ENCODE assay signal across 21 cellular contexts in the genomic region with DNA sequence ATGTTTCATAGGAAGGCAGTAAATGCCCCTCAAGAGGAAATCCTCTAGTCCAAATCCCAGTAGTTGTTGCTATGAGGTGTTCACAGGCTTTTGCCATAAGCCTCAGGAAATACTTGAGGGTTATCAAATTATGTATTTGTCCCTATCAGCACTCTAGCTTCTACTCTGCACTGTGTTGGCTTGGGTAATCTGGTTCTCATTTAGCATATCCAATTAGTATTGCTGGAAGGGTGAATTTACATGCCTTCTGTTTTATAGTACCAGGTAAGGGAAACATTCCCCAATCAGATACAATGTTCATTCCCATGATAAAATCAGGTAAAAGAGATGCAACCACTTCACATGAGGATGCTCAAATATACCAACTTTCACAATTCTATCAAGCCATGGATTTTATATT.
DNase-seq lines count a peak whose midpoint lies in the region; ATAC-seq, FAIRE-seq and TF ChIP-seq lines count a peak whose summit lies in the region.
"Had no signal": no experiment of that assay in that cellular context is flagged by ENCODE, and none has a peak within 500 bp of the region (broad histone marks: within the 10 kb centered on the region; RNA-seq: fewer than 3 reads in every experiment).

No MANE protein-coding gene starts in this region.

- FAIRE-seq in GM12892 (lab: Jason Lieb, UNC) (peak; percentile 33), GM12878 (lab: Jason Lieb, UNC) (no peak), H54 (lab: Jason Lieb, UNC) (no peak)
- FAIRE-seq: A204.1, D721Med, G401.6 had no signal

- TF ChIP-seq EP300 in SK-N-SH (IDR thresholded peaks at IDR 0.05; ENCODE audit: borderline replicate concordance in 1 of 2, low read depth in 1 of 2, low read length in 1 of 2) (peak in 1 of 2 experiments; percentile 60; a peak in 1 of 4 replicates), GM12878 (IDR thresholded peaks at IDR 0.05; ENCODE audit: borderline replicate concordance in 1 of 2, control insufficient read depth in 1 of 2, low read depth in 2 of 2, low read length in 2 of 2) (no peak)

- in situ Hi-C loops in GM12878 (cut with MboI), result no loop called here

- H3K9ac ChIP-seq in SK-N-SH (no peak overlapping the region), GM12878 (ENCODE audit: control insufficient read depth, insufficient read depth, low read length) (no peak overlapping the region)
- H3K9ac ChIP-seq: BLaER1 had no signal

- H3K9me3 ChIP-seq in SK-N-SH, result no peaks in the 10 kb centered on the region
- peaks cover 12% of the 10 kb centered on the region; the same call in 2 of the 3 replicates for H3K9me3 ChIP-seq in GM12878 (replicated peaks; ENCODE audit: control insufficient read depth, insufficient read depth, low read length)
- H3K9me3 ChIP-seq: BE2C, Caco-2 had no signal

- RAD21 ChIA-PET in GM12878 (lab: Charles Lee; ENCODE audit: unreplicated experiment), result interaction anchor here (1.2 kb wide), 1 partner anchor 10 kb away, joined by 5 read pairs; no protein-coding TSS in a partner anchor

- POLR2A ChIA-PET in SK-N-SH (lab: Yijun Ruan, JAX), result no interaction called here
- POLR2A ChIA-PET in GM12878 (lab: Charles Lee), result no interaction called here

- CTCF ChIA-PET in SK-N-SH (lab: Yijun Ruan, JAX) (interaction anchor here (1.0 to 2.1 kb wide), 4 partner anchors 21 to 139 kb away, joined by 3 to 9 read pairs (median 4); no protein-coding TSS in a partner anchor), GM12878 (lab: Yijun Ruan, JAX) (interaction anchor here (0.8 to 4.7 kb wide), 3 partner anchors 9 to 27 kb away, joined by 3 to 31 read pairs (median 3); no protein-coding TSS in a partner anchor)

- H3K4me2 ChIP-seq in SK-N-SH (no peak overlapping the region), GM12878 (ENCODE audit: control insufficient read depth, insufficient read depth) (no peak overlapping the region)
- H3K4me2 ChIP-seq: BLaER1 had no signal

- H3K79me2 ChIP-seq in SK-N-SH (ENCODE audit: insufficient read depth) (no peaks in the 10 kb centered on the region), GM12878 (ENCODE audit: control insufficient read depth, insufficient read depth, low read length) (no peaks in the 10 kb centered on the region)

- TSS peak; percentile 84 for BruUV-seq in GM12878 (replicated peaks; lab: Mats Ljungman, UMichigan)

- H2AFZ ChIP-seq in SK-N-SH (ENCODE audit: low read depth) (no peak overlapping the region), GM12878 (ENCODE audit: control insufficient read depth, low read depth, low read length) (no peak overlapping the region)

- no peak for TF ChIP-seq POLR2A in GM12892 (IDR thresholded peaks at IDR 0.05; ENCODE audit: low read depth, low read length)
- TF ChIP-seq POLR2A in GM12878 (IDR thresholded peaks at IDR 0.05; ENCODE audit: low read depth, low read length), result no peak
- no peak for TF ChIP-seq POLR2A in H54 (IDR thresholded peaks at IDR 0.05; ENCODE audit: low read depth, low read length)

- H4K20me1 ChIP-seq in SK-N-SH (ENCODE audit: insufficient read depth) (no peaks in the 10 kb centered on the region), GM12878 (ENCODE audit: control insufficient read depth, insufficient read depth) (no peaks in the 10 kb centered on the region)
- H4K20me1 ChIP-seq: BLaER1 had no signal

- ATAC-seq in GM12878 (no peak), GM18519 (IDR thresholded peaks at IDR 0.05; ENCODE audit: low FRiP score, unreplicated experiment) (no peak)
- ATAC-seq: CD8-positive, alpha-beta T cell had no signal

- SMC1A ChIA-PET in GM12878 (lab: Charles Lee; ENCODE audit: uncharacterized antibody, unreplicated experiment), result interaction anchor here (1.0 kb wide), 2 partner anchors 10 to 134 kb away, joined by 3 read pairs; no protein-coding TSS in a partner anchor

- H3K4me3 ChIP-seq in GM12875 (ENCODE audit: low read depth, low read length) (peak overlapping the region; percentile 28), SK-N-SH (ENCODE audit: low read depth in 2 of 2, low read length in 1 of 2) (no peak overlapping the region), GM12878 (no peak overlapping the region)
- H3K4me3 ChIP-seq: BLaER1 had no signal

- H3K36me3 ChIP-seq in SK-N-SH (replicated peaks in 1 of 2; ENCODE audit: control insufficient read depth in 1 of 2, insufficient read depth in 2 of 2, low read length in 1 of 2), result no peaks in the 10 kb centered on the region
- no peaks in the 10 kb centered on the region for H3K36me3 ChIP-seq in GM12878 (ENCODE audit: control insufficient read depth in 2 of 2, insufficient read depth in 2 of 2, low read length in 1 of 2)
- H3K36me3 ChIP-seq: BE2C had no signal

- H3K4me1 ChIP-seq in SK-N-SH (ENCODE audit: control insufficient read depth in 1 of 2, insufficient read depth in 2 of 2, low read depth in 1 of 2, low read length in 1 of 2), result peaks cover 0 to 2% of the 10 kb centered on the region in 2 experiments; a peak in 1 of 4 replicates
- peaks cover 40% of the 10 kb centered on the region for H3K4me1 ChIP-seq in GM12878 (ENCODE audit: control insufficient read depth, insufficient read depth, low read length)
- H3K4me1 ChIP-seq: Caco-2 had no signal

- no peaks in the 10 kb centered on the region for H3K27me3 ChIP-seq in SK-N-SH (ENCODE audit: insufficient read depth)
- no peaks in the 10 kb centered on the region for H3K27me3 ChIP-seq in GM12878 (replicated peaks in 1 of 2; ENCODE audit: control insufficient read depth in 2 of 2, insufficient read depth in 2 of 2, low read length in 1 of 2)
- H3K27me3 ChIP-seq: BE2C, BLaER1 had no signal

- H3F3A ChIP-seq in SK-N-SH (replicated peaks; ENCODE audit: insufficient read depth), result no peaks in the 10 kb centered on the region

- intact Hi-C loops in GM12878 (cut with micrococcal nuclease; ENCODE audit: unreplicated experiment), result no loop called here

- TF ChIP-seq RAD21 in SK-N-SH (IDR thresholded peaks at IDR 0.05; ENCODE audit: low read length), result no peak
- TF ChIP-seq RAD21 in GM12878 (IDR thresholded peaks at IDR 0.05; ENCODE audit: insufficient read depth, low read depth, low read length), result no peak

- 0 out of 4 replicates have a peak overlapping the region, but pooled peaks of 1 of the 2 experiments have one; percentile 17 for H3K27ac ChIP-seq in SK-N-SH (ENCODE audit: low read depth in 2 of 2, low read length in 1 of 2)
- peak overlapping the region; percentile 46 for H3K27ac ChIP-seq in GM12878 (ENCODE audit: control insufficient read depth, insufficient read depth)
- H3K27ac ChIP-seq: 22Rv1, BLaER1 had no signal

- no peak for DNase-seq in GM12892 (ENCODE audit: insufficient read length)
- DNase-seq in SK-N-SH, result peak; percentile 9
- no peak for DNase-seq in GM12878 (ENCODE audit: low read depth, low spot score)
- DNase-seq in H54 (ENCODE audit: insufficient read length, low spot score), result no peak
- DNase-seq in NCI-H2171 treated with DMSO at 0.1 percent for 48 hours (lab: John Stamatoyannopoulos, UW), result no peak
- DNase-seq: ACHN; BE2C; C1 segment of cervical spinal cord; Caco-2; Calu3; CD4-positive, alpha-beta T cell; CD8-positive, alpha-beta T cell; DMS79 treated with DMSO at 0.1 percent for 48 hours; GF-D8 had no signal

- H3K9me2 ChIP-seq in SK-N-SH, result no peaks in the 10 kb centered on the region

- TF ChIP-seq CTCF in GM12875 (IDR thresholded peaks at IDR 0.05; ENCODE audit: borderline replicate concordance, insufficient read depth, low read depth, low read length) (no peak), SK-N-SH (IDR thresholded peaks at IDR 0.05) (no peak), GM12878 (IDR thresholded peaks at IDR 0.05 in 2 of 3, conservative IDR thresholded peaks at IDR 0.05 in 1 of 3; ENCODE audit: control insufficient read depth in 2 of 3, extremely low read depth in 1 of 3, insufficient read depth in 1 of 3, low read depth in 3 of 3, low read length in 3 of 3) (no peak)

TF ChIP-seq in SK-N-SH, 30 proteins besides CTCF, POLR2A, EP300 and RAD21:
- TF ChIP-seq JUND (IDR thresholded peaks at IDR 0.05) (no peak), RCOR1 (IDR thresholded peaks at IDR 0.05; ENCODE audit: low read length) (peak; percentile 68; the same call in 1 of the 2 replicates), GATA2 (CRISPR knock-in tag; IDR thresholded peaks at IDR 0.05) (peak; percentile 69), FOXJ3 (CRISPR knock-in tag; IDR thresholded peaks at IDR 0.05) (0 out of 2 replicates have a peak, but pooled peaks have one; percentile 12)

TF ChIP-seq in GM12878, 131 proteins besides CTCF, POLR2A, EP300 and RAD21 (continues in another document):
- TF ChIP-seq SIN3A (IDR thresholded peaks at IDR 0.05; ENCODE audit: low read depth, low read length), result no peak
- TF ChIP-seq CHD4 (IDR thresholded peaks at IDR 0.05), result no peak
- TF ChIP-seq, protein P1, sequence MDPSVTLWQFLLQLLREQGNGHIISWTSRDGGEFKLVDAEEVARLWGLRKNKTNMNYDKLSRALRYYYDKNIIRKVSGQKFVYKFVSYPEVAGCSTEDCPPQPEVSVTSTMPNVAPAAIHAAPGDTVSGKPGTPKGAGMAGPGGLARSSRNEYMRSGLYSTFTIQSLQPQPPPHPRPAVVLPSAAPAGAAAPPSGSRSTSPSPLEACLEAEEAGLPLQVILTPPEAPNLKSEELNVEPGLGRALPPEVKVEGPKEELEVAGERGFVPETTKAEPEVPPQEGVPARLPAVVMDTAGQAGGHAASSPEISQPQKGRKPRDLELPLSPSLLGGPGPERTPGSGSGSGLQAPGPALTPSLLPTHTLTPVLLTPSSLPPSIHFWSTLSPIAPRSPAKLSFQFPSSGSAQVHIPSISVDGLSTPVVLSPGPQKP (IDR thresholded peaks at IDR 0.05; ENCODE audit: low read depth, low read length), result no peak
- TF ChIP-seq PAX8 (IDR thresholded peaks at IDR 0.05), result no peak
- no peak for TF ChIP-seq STAT3 (IDR thresholded peaks at IDR 0.05; ENCODE audit: low read depth, low read length)
- TF ChIP-seq EZH2 (IDR thresholded peaks at IDR 0.05; ENCODE audit: borderline replicate concordance, control insufficient read depth, low read depth, low read length), result no peak
- TF ChIP-seq MTA3 (IDR thresholded peaks at IDR 0.05; ENCODE audit: borderline replicate concordance, low read length), result no peak
- TF ChIP-seq, protein P2, sequence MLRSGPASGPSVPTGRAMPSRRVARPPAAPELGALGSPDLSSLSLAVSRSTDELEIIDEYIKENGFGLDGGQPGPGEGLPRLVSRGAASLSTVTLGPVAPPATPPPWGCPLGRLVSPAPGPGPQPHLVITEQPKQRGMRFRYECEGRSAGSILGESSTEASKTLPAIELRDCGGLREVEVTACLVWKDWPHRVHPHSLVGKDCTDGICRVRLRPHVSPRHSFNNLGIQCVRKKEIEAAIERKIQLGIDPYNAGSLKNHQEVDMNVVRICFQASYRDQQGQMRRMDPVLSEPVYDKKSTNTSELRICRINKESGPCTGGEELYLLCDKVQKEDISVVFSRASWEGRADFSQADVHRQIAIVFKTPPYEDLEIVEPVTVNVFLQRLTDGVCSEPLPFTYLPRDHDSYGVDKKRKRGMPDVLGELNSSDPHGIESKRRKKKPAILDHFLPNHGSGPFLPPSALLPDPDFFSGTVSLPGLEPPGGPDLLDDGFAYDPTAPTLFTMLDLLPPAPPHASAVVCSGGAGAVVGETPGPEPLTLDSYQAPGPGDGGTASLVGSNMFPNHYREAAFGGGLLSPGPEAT (IDR thresholded peaks at IDR 0.05; ENCODE audit: low read depth), result no peak
- no peak for TF ChIP-seq RBBP5 (conservative IDR thresholded peaks at IDR 0.05)
